ENCODE assay signal across 11 cellular contexts in the genomic region with DNA sequence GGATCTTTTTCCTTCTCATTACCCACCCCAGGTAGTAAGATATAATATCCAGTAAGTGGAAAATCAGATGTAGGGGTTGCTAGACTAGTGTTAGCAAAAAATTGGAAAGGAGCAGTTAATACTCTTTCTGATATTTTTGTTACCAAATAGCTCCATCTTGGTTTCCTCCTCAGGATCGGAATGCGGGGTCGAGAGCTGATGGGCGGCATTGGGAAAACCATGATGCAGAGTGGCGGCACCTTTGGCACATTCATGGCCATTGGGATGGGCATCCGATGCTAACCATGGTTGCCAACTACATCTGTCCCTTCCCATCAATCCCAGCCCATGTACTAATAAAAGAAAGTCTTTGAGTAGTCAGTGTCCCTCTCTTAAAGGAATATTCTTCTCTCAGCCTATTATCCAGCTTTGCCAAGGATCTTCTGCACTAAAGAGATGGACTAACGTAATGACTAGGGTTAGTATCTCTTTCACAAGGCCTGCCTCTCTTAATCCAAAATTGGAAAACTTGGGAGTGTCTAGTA. TPM values are rescaled to one million over a fixed set of nuclear protein-coding genes. Genes with fewer than 3 reads are reported as not detected.
DNase-seq lines count a peak whose midpoint lies in the region; ATAC-seq, FAIRE-seq and TF ChIP-seq lines count a peak whose summit lies in the region.
"Had no signal": no experiment of that assay in that cellular context is flagged by ENCODE, and none has a peak within 500 bp of the region (broad histone marks: within the 10 kb centered on the region; RNA-seq: fewer than 3 reads in every experiment).

No MANE protein-coding gene starts in this region.

- no peaks in the 10 kb centered on the region for H3K9me3 Mint-ChIP-seq in activated naive CD4-positive, alpha-beta T cell treated with anti-CD3 and anti-CD28 coated beads, Interleukin-2, amount 10 ng/mL, durations not matched to agents 7 days and 5 days

- CTCF ChIA-PET in activated naive CD4-positive, alpha-beta T cell treated with anti-CD3 and anti-CD28 coated beads, Interleukin-2, amount 10 ng/mL, durations not matched to agents 7 days and 5 days (lab: Charles Lee) = interaction anchor here (1.3 to 2.1 kb wide), 3 partner anchors 11 to 76 kb away, joined by 3 to 5 read pairs (median 3); no protein-coding TSS in a partner anchor

- DNase-seq in activated naive CD4-positive, alpha-beta T cell treated with anti-CD3 and anti-CD28 coated beads, Interleukin-2, amount 10 ng/mL, durations not matched to agents 7 days and 5 days = no peak
- DNase-seq in activated naive CD4-positive, alpha-beta T cell treated with anti-CD3 and anti-CD28 coated beads, Interleukin-2, amount 50 U/mL, for 16 hours = no peak
- DNase-seq in fibroblast of the aortic adventitia (ENCODE audit: low read depth) (no peak), thoracic aorta (ENCODE audit: low spot score) (no peak), CD1c-positive myeloid dendritic cell (ENCODE audit: extremely low spot score) (no peak), GM19239 (ENCODE audit: insufficient read length, low spot score) (no peak), NCI-H510A (lab: John Stamatoyannopoulos, UW) (no peak)
- DNase-seq: HCEC 1CT, kidney, NCI-H187 had no signal

- no peak for FAIRE-seq in GM19239 (lab: Jason Lieb, UNC)
- FAIRE-seq: kidney had no signal

- peaks cover 26% of the 10 kb centered on the region for H3K36me3 ChIP-seq in thoracic aorta

- H3K36me3 Mint-ChIP-seq in activated naive CD4-positive, alpha-beta T cell treated with anti-CD3 and anti-CD28 coated beads, Interleukin-2, amount 10 ng/mL, durations not matched to agents 7 days and 5 days = peaks cover 65% of the 10 kb centered on the region

- H3K27me3 Mint-ChIP-seq in activated naive CD4-positive, alpha-beta T cell treated with anti-CD3 and anti-CD28 coated beads, Interleukin-2, amount 10 ng/mL, durations not matched to agents 7 days and 5 days = no peaks in the 10 kb centered on the region

- no peaks in the 10 kb centered on the region for H3K27me3 ChIP-seq in thoracic aorta (replicated peaks; ENCODE audit: insufficient read depth)

- H3K4me1 Mint-ChIP-seq in activated naive CD4-positive, alpha-beta T cell treated with anti-CD3 and anti-CD28 coated beads, Interleukin-2, amount 10 ng/mL, durations not matched to agents 7 days and 5 days = peaks cover 50% of the 10 kb centered on the region

- TF ChIP-seq CTCF in VCaP (conservative IDR thresholded peaks at IDR 0.05) (no peak), fibroblast of the aortic adventitia (IDR thresholded peaks at IDR 0.05; ENCODE audit: insufficient read depth, low read length) (no peak), thoracic aorta (IDR thresholded peaks at IDR 0.05) (no peak)

- H3K27ac ChIP-seq in VCaP = peak overlapping the region; percentile 97
- peak overlapping the region in 1 of 2 donors; percentile 92 for H3K27ac ChIP-seq in thoracic aorta

- H3K27ac Mint-ChIP-seq in activated naive CD4-positive, alpha-beta T cell treated with anti-CD3 and anti-CD28 coated beads, Interleukin-2, amount 10 ng/mL, durations not matched to agents 7 days and 5 days = peak overlapping the region; percentile 96

- H3K9me3 ChIP-seq in thoracic aorta = no peaks in the 10 kb centered on the region

- ATAC-seq in thoracic aorta (ENCODE audit: insufficient number of reproducible peaks, low FRiP score, low read depth) = no peak

- H3K4me3 Mint-ChIP-seq in activated naive CD4-positive, alpha-beta T cell treated with anti-CD3 and anti-CD28 coated beads, Interleukin-2, amount 10 ng/mL, durations not matched to agents 7 days and 5 days = peak overlapping the region; percentile 87

- peak overlapping the region; percentile 98 for H3K4me3 ChIP-seq in fibroblast of the aortic adventitia (ENCODE audit: low read depth, low read length)
- H3K4me3 ChIP-seq in thoracic aorta = peak overlapping the region; percentile 95

- peaks cover 15 to 28% of the 10 kb centered on the region in 2 donors for H3K4me1 ChIP-seq in thoracic aorta (ENCODE audit: control insufficient read depth in 1 of 2, low read depth in 2 of 2)

RNA-seq across cellular contexts. Expression of a gene that starts 1.5 kb away (rescaled TPM):
- 164 and 214 TPM in 2 replicates for total RNA-seq in fibroblast of the aortic adventitia (ENCODE audit: low replicate concordance)
- total RNA-seq in thoracic aorta = 100 to 1,000 TPM; 196 to 243 TPM

RNA-seq across cellular contexts. Expression of a gene that starts 1.5 kb away (rescaled TPM):
- total RNA-seq in fibroblast of the aortic adventitia (ENCODE audit: low replicate concordance) (5.3 and 19.9 TPM in 2 replicates), thoracic aorta (10 to 100 TPM; 11.5 to 19.4 TPM)

RNA-seq across cellular contexts. Expression of a gene that starts 36.0 kb away (rescaled TPM):
- total RNA-seq in fibroblast of the aortic adventitia (ENCODE audit: low replicate concordance) (127 and 154 TPM in 2 replicates), thoracic aorta (100 to 1,000 TPM; 125 to 126 TPM)

RNA-seq across cellular contexts. Expression of a gene that starts 36.0 kb away (rescaled TPM):
- total RNA-seq in fibroblast of the aortic adventitia (ENCODE audit: low replicate concordance) (49.0 and 65.4 TPM in 2 replicates), thoracic aorta (10 to 100 TPM; 21.7 to 43.4 TPM)

RNA-seq across cellular contexts. Expression of a gene that starts 41.4 kb away (rescaled TPM):
- total RNA-seq in fibroblast of the aortic adventitia (ENCODE audit: low replicate concordance) (236 and 510 TPM in 2 replicates), thoracic aorta (100 to 1,000 TPM; 232 to 413 TPM)
